20 cellular contexts compared by ENCODE assay signal in the genomic region with DNA sequence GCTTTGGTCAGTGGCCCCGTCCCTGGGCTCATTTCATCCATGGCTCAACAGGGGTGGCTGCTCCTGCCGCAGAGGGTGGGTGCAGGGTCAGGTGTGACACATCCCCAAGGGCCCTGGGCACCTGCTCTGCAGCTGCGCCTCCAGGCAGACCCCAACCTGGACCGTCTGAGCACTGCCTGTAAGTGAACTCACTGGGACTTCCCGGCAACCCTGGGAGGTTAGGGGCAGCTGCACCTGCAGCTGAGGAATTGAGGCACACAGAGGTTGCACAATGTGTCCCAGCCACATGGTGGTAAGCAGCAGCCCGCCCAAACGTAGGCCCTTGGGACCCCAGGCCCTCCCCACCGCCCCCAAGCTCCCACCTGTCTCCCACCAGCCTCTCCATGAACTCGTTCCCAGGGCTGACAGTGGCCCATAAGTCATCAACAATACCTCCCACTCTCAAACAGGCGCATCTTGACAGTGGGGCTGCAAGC. TPM values are rescaled to one million over a fixed set of nuclear protein-coding genes. Genes with fewer than 3 reads are reported as not detected.
DNase-seq lines count a peak whose midpoint lies in the region; ATAC-seq, FAIRE-seq and TF ChIP-seq lines count a peak whose summit lies in the region.
"Had no signal": no experiment of that assay in that cellular context is flagged by ENCODE, and none has a peak within 500 bp of the region (broad histone marks: within the 10 kb centered on the region; RNA-seq: fewer than 3 reads in every experiment).

No MANE protein-coding gene starts in this region.

- DNase-seq in activated CD8-positive, alpha-beta memory T cell treated with anti-CD3 and anti-CD28 coated beads, Interleukin-2, amount 50 U/mL, for 4 hours: peak; percentile 13
- no peak for DNase-seq in activated CD8-positive, alpha-beta memory T cell treated with anti-CD3 and anti-CD28 coated beads, Interleukin-2, amount 10 ng/mL, durations not matched to agents 7 days and 5 days
- DNase-seq in RWPE1 (ENCODE audit: low spot score): no peak
- peak; percentile 43 for DNase-seq in kidney
- DNase-seq in ovary: peak in 3 of 5 donors; percentile 15 to 26 (median 20)
- no peak for DNase-seq in GM12892 (ENCODE audit: insufficient read length)
- no peak for DNase-seq in D721Med (ENCODE audit: insufficient read length, low spot score)
- DNase-seq in Kasumi-1 (lab: John Stamatoyannopoulos, UW): no peak
- DNase-seq: 8988T; activated naive CD4-positive, alpha-beta T cell treated with anti-CD3 and anti-CD28 coated beads, Interleukin-2, amount 10 ng/mL, durations not matched to agents 7 days and 5 days; caudate nucleus; immature natural killer cell; nephron progenitor cell; PC-3; stimulated activated CD8-positive, alpha-beta memory T cell treated with anti-CD3 and anti-CD28 coated beads, Interleukin-4, amount 100 ng/mL, for 48 hours had no signal

- no peak overlapping the region for H3K4me3 Mint-ChIP-seq in activated CD8-positive, alpha-beta memory T cell treated with anti-CD3 and anti-CD28 coated beads, Interleukin-2, amount 10 ng/mL, durations not matched to agents 7 days and 5 days
- H3K4me3 Mint-ChIP-seq: activated naive CD4-positive, alpha-beta T cell treated with anti-CD3 and anti-CD28 coated beads, Interleukin-2, amount 10 ng/mL, durations not matched to agents 7 days and 5 days; immature natural killer cell; nephron progenitor cell; WTC11 had no signal

- ATAC-seq in activated CD8-positive, alpha-beta memory T cell treated with anti-CD3 and anti-CD28 coated beads, Interleukin-2, amount 10 ng/mL, durations not matched to agents 7 days and 5 days: no peak
- ATAC-seq: gastroesophageal sphincter, PC-3, WTC11 had no signal

- H3K27ac ChIP-seq in RWPE1 (peak overlapping the region; percentile 84), kidney (ENCODE audit: low read depth in 2 of 2, low read length in 2 of 2) (no peak overlapping the region), ovary (no peak overlapping the region)
- H3K27ac ChIP-seq: gastroesophageal sphincter, skin epidermis, tibial artery had no signal

- CTCF ChIA-PET in activated CD8-positive, alpha-beta memory T cell treated with anti-CD3 and anti-CD28 coated beads, Interleukin-2, amount 10 ng/mL, durations not matched to agents 7 days and 5 days (lab: Charles Lee): no interaction called here
- CTCF ChIA-PET in RWPE1 (lab: Yijun Ruan, JAX): no interaction called here

- TF ChIP-seq EP300 in ovary (IDR thresholded peaks at IDR 0.05): no peak

- TF ChIP-seq POLR2A in ovary (IDR thresholded peaks at IDR 0.05) (no peak), GM12892 (IDR thresholded peaks at IDR 0.05; ENCODE audit: low read depth, low read length) (no peak)

- intact Hi-C loops in kidney (cut with DNase I): no loop called here
- intact Hi-C loops in ovary (cut with DNase I): no loop called here

- no peaks in the 10 kb centered on the region for H3K36me3 ChIP-seq in kidney (ENCODE audit: control insufficient read depth in 1 of 2, insufficient read depth in 2 of 2, low read length in 2 of 2)
- H3K36me3 ChIP-seq in ovary: no peaks in the 10 kb centered on the region

- H3K4me1 Mint-ChIP-seq in activated CD8-positive, alpha-beta memory T cell treated with anti-CD3 and anti-CD28 coated beads, Interleukin-2, amount 10 ng/mL, durations not matched to agents 7 days and 5 days: no peaks in the 10 kb centered on the region
- H3K4me1 Mint-ChIP-seq: activated naive CD4-positive, alpha-beta T cell treated with anti-CD3 and anti-CD28 coated beads, Interleukin-2, amount 10 ng/mL, durations not matched to agents 7 days and 5 days; immature natural killer cell had no signal

- H3K4me3 ChIP-seq in kidney (ENCODE audit: low read length in 2 of 2) (no peak overlapping the region), ovary (no peak overlapping the region)
- H3K4me3 ChIP-seq: gastroesophageal sphincter, skin epidermis, stomach, tibial artery had no signal

- WGBS in ovary, 3 donors: 42 to 65% (median 47%) methylated on average over 7 to 10 of the region's 10 CpGs

- H3K27me3 Mint-ChIP-seq in activated CD8-positive, alpha-beta memory T cell treated with anti-CD3 and anti-CD28 coated beads, Interleukin-2, amount 10 ng/mL, durations not matched to agents 7 days and 5 days: no peaks in the 10 kb centered on the region
- H3K27me3 Mint-ChIP-seq: activated naive CD4-positive, alpha-beta T cell treated with anti-CD3 and anti-CD28 coated beads, Interleukin-2, amount 10 ng/mL, durations not matched to agents 7 days and 5 days had no signal

- H3K4me1 ChIP-seq in kidney (ENCODE audit: control insufficient read depth in 1 of 2, insufficient read depth in 1 of 2, low read depth in 1 of 2, low read length in 2 of 2) (peaks cover 15 to 19% of the 10 kb centered on the region in 2 donors), ovary (ENCODE audit: insufficient read depth) (peaks cover 3% of the 10 kb centered on the region)

- H3K36me3 Mint-ChIP-seq in activated CD8-positive, alpha-beta memory T cell treated with anti-CD3 and anti-CD28 coated beads, Interleukin-2, amount 10 ng/mL, durations not matched to agents 7 days and 5 days: no peaks in the 10 kb centered on the region
- H3K36me3 Mint-ChIP-seq: activated naive CD4-positive, alpha-beta T cell treated with anti-CD3 and anti-CD28 coated beads, Interleukin-2, amount 10 ng/mL, durations not matched to agents 7 days and 5 days; immature natural killer cell; WTC11 had no signal

- H3K9ac ChIP-seq in kidney (ENCODE audit: low read length in 2 of 2): no peak overlapping the region

- H3K9me3 Mint-ChIP-seq in activated CD8-positive, alpha-beta memory T cell treated with anti-CD3 and anti-CD28 coated beads, Interleukin-2, amount 10 ng/mL, durations not matched to agents 7 days and 5 days (ENCODE audit: low read depth): no peaks in the 10 kb centered on the region
- H3K9me3 Mint-ChIP-seq: activated naive CD4-positive, alpha-beta T cell treated with anti-CD3 and anti-CD28 coated beads, Interleukin-2, amount 10 ng/mL, durations not matched to agents 7 days and 5 days; immature natural killer cell; nephron progenitor cell; WTC11 had no signal

- FAIRE-seq in kidney (lab: Jason Lieb, UNC): no peak
- no peak for FAIRE-seq in GM12892 (lab: Jason Lieb, UNC)
- FAIRE-seq in D721Med (lab: Jason Lieb, UNC): no peak

- POLR2A ChIA-PET in RWPE1 (lab: Yijun Ruan, JAX; ENCODE audit: low non-redundant PET): no interaction called here

- H3K27me3 ChIP-seq in ovary: no peaks in the 10 kb centered on the region
- H3K27me3 ChIP-seq: gastroesophageal sphincter, tibial artery had no signal

- H3K9me3 ChIP-seq in kidney (ENCODE audit: control insufficient read depth in 1 of 2, low read length in 2 of 2): no peaks in the 10 kb centered on the region
- no peaks in the 10 kb centered on the region for H3K9me3 ChIP-seq in ovary
- H3K9me3 ChIP-seq: gastroesophageal sphincter, stomach, tibial artery had no signal

- no peak overlapping the region for H3K27ac Mint-ChIP-seq in activated CD8-positive, alpha-beta memory T cell treated with anti-CD3 and anti-CD28 coated beads, Interleukin-2, amount 10 ng/mL, durations not matched to agents 7 days and 5 days
- H3K27ac Mint-ChIP-seq: activated naive CD4-positive, alpha-beta T cell treated with anti-CD3 and anti-CD28 coated beads, Interleukin-2, amount 10 ng/mL, durations not matched to agents 7 days and 5 days; immature natural killer cell; nephron progenitor cell had no signal

- TF ChIP-seq CTCF in RWPE1 (conservative IDR thresholded peaks at IDR 0.05; ENCODE audit: low read depth) (no peak), kidney (IDR thresholded peaks at IDR 0.05; ENCODE audit: borderline replicate concordance, extremely low read depth, insufficient read depth) (no peak), ovary (IDR thresholded peaks at IDR 0.05) (no peak), D721Med (IDR thresholded peaks at IDR 0.05; ENCODE audit: insufficient read depth, missing control alignments) (no peak)

RNA-seq across cellular contexts. Expression of a gene that starts 55.1 kb away (rescaled TPM):
- total RNA-seq in activated CD8-positive, alpha-beta memory T cell treated with anti-CD3 and anti-CD28 coated beads, Interleukin-2, amount 10 ng/mL, durations not matched to agents 7 days and 5 days: 10 to 100 TPM in 1 of 2 experiments, 1 to 10 TPM in 1; 4.6 to 15.0 TPM
- total RNA-seq in kidney (29.0 TPM), ovary (10 to 100 TPM; 13.8 to 47.2 (median 27.6) TPM)
- polyA plus RNA-seq in kidney (ENCODE audit: insufficient read depth, low read depth, low replicate concordance) (5.3 TPM), ovary (10 to 100 TPM in 1 of 2 donors, 1 to 10 TPM in 1; 9.2 to 10.6 TPM)
- polyA plus RNA-seq in GM12892 (2012; ENCODE audit: missing spikeins): 6.4 TPM

Comparison
In these comparisons a context has a peak if more than half of its experiments do, and no peak if none do; other contexts are left out.
1. DNase-seq: peak in activated CD8-positive, alpha-beta memory T cell treated with anti-CD3 and anti-CD28 coated beads, Interleukin-2, amount 50 U/mL, for 4 hours (single experiment), kidney (single experiment) and ovary (3 of 5); none in activated CD8-positive, alpha-beta memory T cell treated with anti-CD3 and anti-CD28 coated beads, Interleukin-2, amount 10 ng/mL, durations not matched to agents 7 days and 5 days (single experiment), RWPE1 (single experiment), GM12892 (single experiment), D721Med (single experiment) and Kasumi-1 (0 of 2).